13 cellular contexts compared by ENCODE assay signal in genomic region chr4:187618701-187619278, GRCh38.
DNase-seq lines count a peak whose midpoint lies in the region; ATAC-seq, FAIRE-seq and TF ChIP-seq lines count a peak whose summit lies in the region.
"Had no signal": no experiment of that assay in that cellular context is flagged by ENCODE, and none has a peak within 500 bp of the region (broad histone marks: within the 10 kb centered on the region; RNA-seq: fewer than 3 reads in every experiment).

No MANE protein-coding gene starts in this region.

- no peak for FAIRE-seq in astrocyte (lab: Jason Lieb, UNC)
- FAIRE-seq: islet of Langerhans, TTC549 had no signal

- peaks cover 2% of the 10 kb centered on the region for H3K9me3 Mint-ChIP-seq in astrocyte (ENCODE audit: unreplicated experiment)
- H3K9me3 Mint-ChIP-seq in stimulated activated naive B cell treated with anti-CD40 and anti-IgM and Interleukin-4, amounts not matched to agents 10 μg/mL and 1 μg/mL and 100 μg/mL, for 72 hours: peaks cover 1 to 8% of the 10 kb centered on the region in 2 donors

- H3K36me3 ChIP-seq in astrocyte (ENCODE audit: insufficient read depth, low read length): no peaks in the 10 kb centered on the region
- H3K36me3 ChIP-seq: right lobe of liver had no signal

- DNase-seq in DMS153 (lab: John Stamatoyannopoulos, UW): peak; percentile 75
- DNase-seq in LHCN-M2 (ENCODE audit: low read depth): peak; percentile 19
- peak; percentile 53 for DNase-seq in astrocyte (ENCODE audit: low read depth)
- peak; percentile 87 for DNase-seq in iris pigment epithelial cell (ENCODE audit: low read depth)
- no peak for DNase-seq in stimulated activated naive B cell treated with anti-CD40 and anti-IgM and Interleukin-4, amounts not matched to agents 10 μg/mL and 1 μg/mL and 100 μg/mL, for 72 hours
- DNase-seq: activated CD8-positive, alpha-beta memory T cell treated with anti-CD3 and anti-CD28 coated beads for 24 hours; foreskin melanocyte; right lobe of liver had no signal

- peak overlapping the region; percentile 75 for H3K27ac Mint-ChIP-seq in astrocyte (ENCODE audit: unreplicated experiment)
- H3K27ac Mint-ChIP-seq in stimulated activated naive B cell treated with anti-CD40 and anti-IgM and Interleukin-4, amounts not matched to agents 10 μg/mL and 1 μg/mL and 100 μg/mL, for 72 hours: no peak overlapping the region

- ATAC-seq in GM19324 (IDR thresholded peaks at IDR 0.05; ENCODE audit: low FRiP score, unreplicated experiment): no peak
- no peak for ATAC-seq in GM18861 (IDR thresholded peaks at IDR 0.05; ENCODE audit: unreplicated experiment)
- no peak for ATAC-seq in stimulated activated naive B cell treated with anti-CD40 and anti-IgM and Interleukin-4, amounts not matched to agents 10 μg/mL and 1 μg/mL and 100 μg/mL, for 72 hours (replicated peaks)
- no peak for ATAC-seq in GM21619 (IDR thresholded peaks at IDR 0.05; ENCODE audit: unreplicated experiment)
- ATAC-seq: right lobe of liver had no signal

- peaks cover 6% of the 10 kb centered on the region for H3K4me1 ChIP-seq in astrocyte (ENCODE audit: insufficient read depth, low read length)
- H3K4me1 ChIP-seq: right lobe of liver had no signal

- H3K79me2 ChIP-seq in astrocyte (ENCODE audit: insufficient read depth, low read length): no peaks in the 10 kb centered on the region

- H3K27me3 ChIP-seq in astrocyte (ENCODE audit: insufficient read depth, low read length): no peaks in the 10 kb centered on the region
- H3K27me3 ChIP-seq: right lobe of liver had no signal

- H3K9ac ChIP-seq in astrocyte (ENCODE audit: low read length): peak overlapping the region; percentile 5

- no peaks in the 10 kb centered on the region for H3K9me3 ChIP-seq in astrocyte (ENCODE audit: insufficient read depth, low read depth, low read length)
- H3K9me3 ChIP-seq: right lobe of liver had no signal

- H3K4me2 ChIP-seq in astrocyte (ENCODE audit: low read length): peak overlapping the region; percentile 43

- no peaks in the 10 kb centered on the region for H4K20me1 ChIP-seq in astrocyte (ENCODE audit: insufficient read depth, low read length)

- H2AFZ ChIP-seq in astrocyte (ENCODE audit: low read depth, low read length): peak overlapping the region; percentile 49

- H3K4me3 ChIP-seq in astrocyte (ENCODE audit: insufficient read depth, low read depth, low read length): no peak overlapping the region
- H3K4me3 ChIP-seq: right lobe of liver had no signal

- H3K36me3 Mint-ChIP-seq in astrocyte (ENCODE audit: low read depth, unreplicated experiment): peaks cover 3% of the 10 kb centered on the region
- no peaks in the 10 kb centered on the region for H3K36me3 Mint-ChIP-seq in stimulated activated naive B cell treated with anti-CD40 and anti-IgM and Interleukin-4, amounts not matched to agents 10 μg/mL and 1 μg/mL and 100 μg/mL, for 72 hours

- no peak overlapping the region for H3K4me3 Mint-ChIP-seq in astrocyte (ENCODE audit: unreplicated experiment)
- no peak overlapping the region for H3K4me3 Mint-ChIP-seq in stimulated activated naive B cell treated with anti-CD40 and anti-IgM and Interleukin-4, amounts not matched to agents 10 μg/mL and 1 μg/mL and 100 μg/mL, for 72 hours

- no peak for TF ChIP-seq CTCF in astrocyte (IDR thresholded peaks at IDR 0.05; ENCODE audit: insufficient read depth, low read depth, low read length)

- H3K27me3 Mint-ChIP-seq in astrocyte (ENCODE audit: low read depth, unreplicated experiment): no peaks in the 10 kb centered on the region
- no peaks in the 10 kb centered on the region for H3K27me3 Mint-ChIP-seq in stimulated activated naive B cell treated with anti-CD40 and anti-IgM and Interleukin-4, amounts not matched to agents 10 μg/mL and 1 μg/mL and 100 μg/mL, for 72 hours

- peaks cover 9% of the 10 kb centered on the region for H3K4me1 Mint-ChIP-seq in astrocyte (ENCODE audit: low read depth, unreplicated experiment)
- H3K4me1 Mint-ChIP-seq in stimulated activated naive B cell treated with anti-CD40 and anti-IgM and Interleukin-4, amounts not matched to agents 10 μg/mL and 1 μg/mL and 100 μg/mL, for 72 hours: no peaks in the 10 kb centered on the region

- H3K27ac ChIP-seq in astrocyte (ENCODE audit: low read depth, low read length): peak overlapping the region; percentile 51
- H3K27ac ChIP-seq: right lobe of liver had no signal
